In the genomic region with DNA sequence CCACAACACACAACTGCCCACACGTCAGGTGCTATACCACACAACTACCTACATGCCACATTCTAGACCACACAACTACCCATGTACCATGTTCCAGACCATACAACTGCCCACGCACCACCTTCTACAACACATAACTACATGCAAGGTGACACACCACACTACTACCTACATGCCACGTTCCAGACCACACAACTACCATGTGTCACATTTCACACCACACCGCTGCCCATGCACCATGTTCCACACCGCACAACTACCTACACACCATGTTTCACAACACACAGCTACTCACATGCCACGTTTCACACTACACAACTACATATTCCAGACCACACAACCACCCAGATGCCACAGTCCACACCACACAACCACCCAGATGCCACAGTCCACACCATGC, we compare ENCODE assay signal across 19 cellular contexts. TPM values are rescaled to one million over a fixed set of nuclear protein-coding genes. Genes with fewer than 3 reads are reported as not detected.
A peak's percentile ranks its signal among the peaks of the same experiment; 100 is the strongest.
DNase-seq lines count a peak whose midpoint lies in the region; ATAC-seq, FAIRE-seq and TF ChIP-seq lines count a peak whose summit lies in the region.
"Had no signal": no experiment of that assay in that cellular context is flagged by ENCODE, and none has a peak within 500 bp of the region (broad histone marks: within the 10 kb centered on the region; RNA-seq: fewer than 3 reads in every experiment).

No MANE protein-coding gene starts in this region.

- intact Hi-C loops in K562 (cut with micrococcal nuclease) (no loop called here), HepG2 (cut with micrococcal nuclease; ENCODE audit: unreplicated experiment) (no loop called here), sciatic nerve (cut with DNase I) (no loop called here)

- H3K9me3 ChIP-seq in K562 (replicated peaks; ENCODE audit: control insufficient read depth, insufficient read depth, low read depth, low read length) (peaks cover 2% of the 10 kb centered on the region), HepG2 (ENCODE audit: low read length) (peaks cover 10% of the 10 kb centered on the region)

- H3K4me2 ChIP-seq in K562 (ENCODE audit: insufficient read depth, low read length), result no peak overlapping the region
- H3K4me2 ChIP-seq in HepG2 (ENCODE audit: low read depth, low read length), result no peak overlapping the region

- no peaks in the 10 kb centered on the region for H3K36me3 ChIP-seq in K562 (ENCODE audit: control insufficient read depth, insufficient read depth, low read length)
- H3K36me3 ChIP-seq in HepG2 (replicated peaks in 1 of 2; ENCODE audit: control insufficient read depth in 1 of 2, insufficient read depth in 2 of 2, low read length in 2 of 2), result no peaks in the 10 kb centered on the region
- H3K36me3 ChIP-seq: Peyer's patch had no signal

- H3K9ac ChIP-seq in K562 (ENCODE audit: insufficient read depth in 1 of 2, low read depth in 2 of 2, low read length in 2 of 2) (no peak overlapping the region), HepG2 (ENCODE audit: insufficient read depth, low read depth, low read length) (no peak overlapping the region)

- H3K27me3 Mint-ChIP-seq in activated CD8-positive, alpha-beta memory T cell treated with anti-CD3 and anti-CD28 coated beads, Interleukin-2, amount 10 ng/mL, durations not matched to agents 7 days and 5 days, result no peaks in the 10 kb centered on the region

- CTCF ChIA-PET in activated CD8-positive, alpha-beta memory T cell treated with anti-CD3 and anti-CD28 coated beads, Interleukin-2, amount 10 ng/mL, durations not matched to agents 7 days and 5 days (lab: Charles Lee), result no interaction called here
- CTCF ChIA-PET in K562 (lab: Yijun Ruan, JAX; ENCODE audit: low intra/inter-chr PET ratio) (no interaction called here), HepG2 (lab: Yijun Ruan, JAX; ENCODE audit: low intra/inter-chr PET ratio, low total read pairs) (no interaction called here)

- TF ChIP-seq POLR2A in K562 (conservative IDR thresholded peaks at IDR 0.05), result no peak
- no peak for TF ChIP-seq POLR2A in HepG2 (IDR thresholded peaks at IDR 0.05; ENCODE audit: insufficient read depth in 1 of 2, low read depth in 2 of 2, low read length in 2 of 2)

- H3K9me3 Mint-ChIP-seq in activated CD8-positive, alpha-beta memory T cell treated with anti-CD3 and anti-CD28 coated beads, Interleukin-2, amount 10 ng/mL, durations not matched to agents 7 days and 5 days (ENCODE audit: low read depth), result peaks cover 19% of the 10 kb centered on the region

- no peak overlapping the region for H3K4me3 Mint-ChIP-seq in activated CD8-positive, alpha-beta memory T cell treated with anti-CD3 and anti-CD28 coated beads, Interleukin-2, amount 10 ng/mL, durations not matched to agents 7 days and 5 days
- H3K4me3 Mint-ChIP-seq: H9 had no signal

- TF ChIP-seq RAD21 in K562 (CRISPR knock-in tag; conservative IDR thresholded peaks at IDR 0.05 in 1 of 2, IDR thresholded peaks at IDR 0.05 in 1 of 2) (no peak), HepG2 (CRISPR knock-in tag; IDR thresholded peaks at IDR 0.05) (no peak)

- H4K20me1 ChIP-seq in K562 (replicated peaks; ENCODE audit: control insufficient read depth, insufficient read depth, low read length), result no peaks in the 10 kb centered on the region
- no peaks in the 10 kb centered on the region for H4K20me1 ChIP-seq in HepG2 (ENCODE audit: insufficient read depth, low read length)

- H3K4me1 Mint-ChIP-seq in activated CD8-positive, alpha-beta memory T cell treated with anti-CD3 and anti-CD28 coated beads, Interleukin-2, amount 10 ng/mL, durations not matched to agents 7 days and 5 days, result no peaks in the 10 kb centered on the region
- H3K4me1 Mint-ChIP-seq: H9 had no signal

- H3K79me2 ChIP-seq in K562 (ENCODE audit: control insufficient read depth, insufficient read depth, low read length) (no peaks in the 10 kb centered on the region), HepG2 (ENCODE audit: insufficient read depth, low read length) (no peaks in the 10 kb centered on the region)

- H3K4me1 ChIP-seq in K562 (replicated peaks in 1 of 2; ENCODE audit: control insufficient read depth in 2 of 2, insufficient read depth in 2 of 2, low read length in 2 of 2) (peaks cover 0 to 10% of the 10 kb centered on the region in 2 experiments; a peak in 1 of 5 replicates), HepG2 (ENCODE audit: insufficient read depth, low read length) (no peaks in the 10 kb centered on the region)
- H3K4me1 ChIP-seq: Peyer's patch had no signal

- WGBS in K562 (ENCODE audit: insufficient coverage, low coverage, missing lambda C conversion rate), result 17% methylated on average over 6 of the region's 6 CpGs
- 64% methylated on average over 6 of the region's 6 CpGs for WGBS in HepG2 (ENCODE audit: low lambda C conversion rate)

- FAIRE-seq in K562 (lab: Jason Lieb, UNC), result no peak
- FAIRE-seq in HepG2 (lab: Jason Lieb, UNC), result no peak

- H3K27ac ChIP-seq in K562 (ENCODE audit: extremely low read depth, low read depth, low read length), result no peak overlapping the region
- H3K27ac ChIP-seq in HepG2 (ENCODE audit: extremely low read length, insufficient read depth, low read length), result no peak overlapping the region
- H3K27ac ChIP-seq: 22Rv1, C4-2B, Peyer's patch had no signal

- H3K4me3 ChIP-seq in K562 (no peak overlapping the region), HepG2 (replicated peaks in 1 of 3; ENCODE audit: insufficient read depth in 1 of 3, low read depth in 2 of 3, low read length in 3 of 3) (no peak overlapping the region)
- H3K4me3 ChIP-seq: Peyer's patch had no signal

- DNase-seq in activated CD8-positive, alpha-beta memory T cell treated with anti-CD3 and anti-CD28 coated beads, Interleukin-2, amount 10 ng/mL, durations not matched to agents 7 days and 5 days, result peak; percentile 21
- no peak for DNase-seq in activated CD8-positive, alpha-beta memory T cell treated with anti-CD3 and anti-CD28 coated beads, Interleukin-2, amount 50 U/mL, for 48 hours
- DNase-seq in K562 (ENCODE audit: extremely low read depth in 1 of 4, low spot score in 3 of 4) (no peak), HepG2 (ENCODE audit: low spot score) (no peak), sciatic nerve (ENCODE audit: low spot score) (peak; percentile 42), DMS153 (lab: John Stamatoyannopoulos, UW) (no peak), cerebellum (ENCODE audit: low spot score) (no peak), DMS79 treated with DMSO at 0.1 percent for 48 hours (lab: John Stamatoyannopoulos, UW) (no peak)
- DNase-seq: AML-193, DMS 273 treated with DMSO at 0.1 percent for 48 hours, GDM1, H9, NCI-H1105 treated with DMSO at 0.1 percent for 48 hours, NCI-H1694, NCI-H2081 treated with DMSO at 0.1 percent for 48 hours, Peyer's patch had no signal

- in situ Hi-C loops in K562 (cut with MboI) (no loop called here), HepG2 (cut with HindIII; ENCODE audit: extremely low pct_ligation_motif_present, low pct_unique_long_range_greater_than_20kb) (no loop called here)

- ATAC-seq in activated CD8-positive, alpha-beta memory T cell treated with anti-CD3 and anti-CD28 coated beads, Interleukin-2, amount 10 ng/mL, durations not matched to agents 7 days and 5 days, result no peak
- ATAC-seq in K562, result no peak
- no peak for ATAC-seq in HepG2
- no peak for ATAC-seq in sciatic nerve

- no peak overlapping the region for H3K27ac Mint-ChIP-seq in activated CD8-positive, alpha-beta memory T cell treated with anti-CD3 and anti-CD28 coated beads, Interleukin-2, amount 10 ng/mL, durations not matched to agents 7 days and 5 days
- H3K27ac Mint-ChIP-seq: H9 had no signal

- no peaks in the 10 kb centered on the region for H3K9me1 ChIP-seq in K562 (ENCODE audit: control insufficient read depth, insufficient read depth, low read length)

- TF ChIP-seq CTCF in K562 (IDR thresholded peaks at IDR 0.05 in 2 of 3, conservative IDR thresholded peaks at IDR 0.05 in 1 of 3; ENCODE audit: insufficient read depth in 2 of 3, low read depth in 1 of 3, low read length in 3 of 3) (no peak), HepG2 (CRISPR knock-in tag; IDR thresholded peaks at IDR 0.05) (no peak)

- H2AFZ ChIP-seq in K562 (ENCODE audit: low read depth, low read length) (no peak overlapping the region), HepG2 (ENCODE audit: low read length) (no peak overlapping the region)

- POLR2A ChIA-PET in K562 (lab: Yijun Ruan, JAX), result no interaction called here
- POLR2A ChIA-PET in HepG2 (lab: Yijun Ruan, JAX), result no interaction called here

- no peaks in the 10 kb centered on the region for H3K36me3 Mint-ChIP-seq in activated CD8-positive, alpha-beta memory T cell treated with anti-CD3 and anti-CD28 coated beads, Interleukin-2, amount 10 ng/mL, durations not matched to agents 7 days and 5 days

- TF ChIP-seq EP300 in K562 (IDR thresholded peaks at IDR 0.05; ENCODE audit: low read length), result no peak
- TF ChIP-seq EP300 in HepG2 (IDR thresholded peaks at IDR 0.05; ENCODE audit: low read depth in 2 of 2, low read length in 2 of 2), result no peak
- no peak for TF ChIP-seq EP300 in HepG2 (CRISPR knock-in tag; IDR thresholded peaks at IDR 0.05; ENCODE audit: borderline replicate concordance)

- BruUV-seq in K562 (replicated peaks; lab: Mats Ljungman, UMichigan), result no TSS peak
- no TSS peak for BruUV-seq in HepG2 (replicated peaks; lab: Mats Ljungman, UMichigan)

- H3K27me3 ChIP-seq in K562 (ENCODE audit: control insufficient read depth in 2 of 2, insufficient read depth in 2 of 2, low read length in 2 of 2), result peaks cover 17 to 61% of the 10 kb centered on the region in 2 experiments
- H3K27me3 ChIP-seq in HepG2 (ENCODE audit: control insufficient read depth in 1 of 2, insufficient read depth in 2 of 2, low read length in 2 of 2), result peaks cover 6 to 33% of the 10 kb centered on the region in 2 experiments
- H3K27me3 ChIP-seq: Peyer's patch had no signal

RNA-seq across cellular contexts. Expression of gene THBS2, which starts 19.8 kb away (rescaled TPM):
- not detected for total RNA-seq in activated CD8-positive, alpha-beta memory T cell treated with anti-CD3 and anti-CD28 coated beads, Interleukin-2, amount 10 ng/mL, durations not matched to agents 7 days and 5 days
- not detected in 2 replicates for total RNA-seq in K562 (2011; cell fraction: chromatin; rRNA removed; ENCODE audit: low replicate concordance)
- not detected in 2 replicates for total RNA-seq in K562 (2011; cell fraction: nucleolus; rRNA removed)
- not detected in 2 replicates for total RNA-seq in K562 (2011; cell fraction: nucleoplasm; rRNA removed)
- total RNA-seq in K562 (2014; rRNA removed) (not detected in 2 replicates), K562 (2014; rRNA removed; fragmentation: Illumina TruSeq; extraction: Trizol) (not detected in 2 replicates), K562 (2015; rRNA removed; fragmentation: Illumina TruSeq; extraction: Trizol) (not detected in 2 replicates), K562 (2021) (0.11 and 0.27 TPM in 2 replicates), HepG2 (2016; rRNA removed; fragmentation: Illumina TruSeq; extraction: Trizol) (0.08 and 0.15 TPM in 2 replicates), sciatic nerve (104 TPM), cerebellum (5.8 TPM)
- polyA plus RNA-seq in K562 (2011; rRNA removed) (not detected in 2 replicates), K562 (2014; fragmentation: Illumina TruSeq; extraction: Trizol) (not detected in 2 replicates), K562 (2014; fragmentation: Nextera tagmentation; extraction: Ambion mirVana) (under 1 TPM; 0.03 TPM), K562 (2014; rRNA removed) (not detected in 2 replicates), HepG2 (2011; rRNA removed) (0.12 and 0.26 TPM in 2 replicates)
- polyA plus RNA-seq in K562 (2011; cell fraction: cytosol; rRNA removed), result not detected in 2 replicates
- polyA plus RNA-seq in K562 (2011; cell fraction: nucleus; rRNA removed), result not detected in 2 replicates
- 0.09 and 0.19 TPM in 2 replicates for polyA plus RNA-seq in K562 (2012)
- polyA minus RNA-seq in K562 (2011; rRNA and poly(A)+ RNA removed), result not detected in 2 replicates
- polyA minus RNA-seq in K562 (2011; cell fraction: cytosol; rRNA and poly(A)+ RNA removed), result not detected in 2 replicates
- polyA minus RNA-seq in K562 (2011; cell fraction: nucleus; rRNA and poly(A)+ RNA removed), result not detected in 2 replicates
- not detected in 2 replicates for total RNA-seq in HepG2 (2016; cell fraction: cytosol; rRNA removed; fragmentation: Illumina TruSeq; extraction: Trizol; ENCODE audit: low read depth)
- 0.10 and 0.30 TPM in 2 replicates for total RNA-seq in HepG2 (2016; cell fraction: insoluble cytoplasmic fraction; rRNA removed; fragmentation: Illumina TruSeq; extraction: Trizol)
- total RNA-seq in HepG2 (2016; cell fraction: membrane; rRNA removed; fragmentation: Illumina TruSeq; extraction: Trizol), result 0.31 TPM in 1 of 2 replicates, not detected in the other
- 0.31 and 0.41 TPM in 2 replicates for total RNA-seq in HepG2 (2016; cell fraction: nucleus; rRNA removed; fragmentation: Illumina TruSeq; extraction: Trizol)
- polyA plus RNA-seq in HepG2 (2011; cell fraction: cytosol; rRNA removed), result 0.05 and 0.24 TPM in 2 replicates
- 0.28 and 0.40 TPM in 2 replicates for polyA plus RNA-seq in HepG2 (2011; cell fraction: nucleus; rRNA removed)
- 0.05 and 0.27 TPM in 2 replicates for polyA plus RNA-seq in HepG2 (2012)
- 0.05 TPM in 1 of 2 replicates, not detected in the other for polyA plus RNA-seq in HepG2 (2016; cell fraction: cytosol; fragmentation: Illumina TruSeq; extraction: Trizol; ENCODE audit: low read depth)
- polyA plus RNA-seq in HepG2 (2016; cell fraction: insoluble cytoplasmic fraction; fragmentation: Illumina TruSeq; extraction: Trizol; ENCODE audit: low read depth), result not detected in 2 replicates
- not detected in 2 replicates for polyA plus RNA-seq in HepG2 (2016; cell fraction: membrane; fragmentation: Illumina TruSeq; extraction: Trizol; ENCODE audit: low read depth)
- 0.48 and 1.0 TPM in 2 replicates for polyA plus RNA-seq in HepG2 (2016; cell fraction: nucleus; fragmentation: Illumina TruSeq; extraction: Trizol; ENCODE audit: insufficient read depth, low read depth)
- polyA minus RNA-seq in HepG2 (2011; rRNA and poly(A)+ RNA removed; ENCODE audit: low replicate concordance), result 0.75 and 0.82 TPM in 2 replicates
- 0.20 TPM in 1 of 2 replicates, not detected in the other for polyA minus RNA-seq in HepG2 (2011; cell fraction: cytosol; rRNA and poly(A)+ RNA removed)
- 0.13 and 0.75 TPM in 2 replicates for polyA minus RNA-seq in HepG2 (2011; cell fraction: nucleus; rRNA and poly(A)+ RNA removed)
- total RNA-seq: NCI-H460 had no signal

Comparison
In these comparisons a context has a peak if more than half of its experiments do, and no peak if none do; other contexts are left out.
1. DNase-seq: peak in activated CD8-positive, alpha-beta memory T cell treated with anti-CD3 and anti-CD28 coated beads, Interleukin-2, amount 10 ng/mL, durations not matched to agents 7 days and 5 days (single experiment) and sciatic nerve (single experiment); none in activated CD8-positive, alpha-beta memory T cell treated with anti-CD3 and anti-CD28 coated beads, Interleukin-2, amount 50 U/mL, for 48 hours (single experiment), K562 (0 of 4), HepG2 (single experiment), DMS153 (single experiment), cerebellum (single experiment) and DMS79 treated with DMSO at 0.1 percent for 48 hours (single experiment).
2. RNA of gene THBS2, which starts 19.8 kb away (total RNA-seq): 104 TPM in sciatic nerve (single experiment); 5.8 TPM in cerebellum (single experiment), 0.08 to 0.41 TPM in HepG2, not detected in activated CD8-positive, alpha-beta memory T cell treated with anti-CD3 and anti-CD28 coated beads, Interleukin-2, amount 10 ng/mL, durations not matched to agents 7 days and 5 days and 0.11 to 0.27 TPM in K562; every median in the first group is over 10 times any median in the second.